In the genomic region with DNA sequence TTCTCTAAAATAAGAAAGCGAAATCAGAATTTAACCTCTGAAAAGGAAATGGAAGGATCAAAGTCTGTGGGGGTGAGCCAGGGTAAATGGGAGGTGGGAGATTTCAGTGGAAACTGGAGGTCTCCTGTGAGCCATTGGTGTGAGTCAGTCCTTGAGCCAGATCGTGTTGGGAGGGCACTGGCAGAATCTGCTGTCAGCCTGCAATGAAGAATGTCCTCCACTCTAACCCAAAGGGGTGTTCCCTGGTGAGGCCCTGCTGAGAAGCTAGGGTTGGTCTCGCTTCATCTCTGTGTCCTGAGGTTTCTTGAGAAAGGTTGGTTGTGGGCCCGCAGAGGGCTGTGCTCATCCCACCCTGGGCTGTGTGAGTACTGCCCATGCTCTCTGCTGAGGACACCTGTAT, we compare ENCODE assay signal across 10 cellular contexts. TPM values are rescaled to one million over a fixed set of nuclear protein-coding genes. Genes with fewer than 3 reads are reported as not detected.
DNase-seq lines count a peak whose midpoint lies in the region; ATAC-seq and TF ChIP-seq lines count a peak whose summit lies in the region.
"Had no signal": no experiment of that assay in that cellular context is flagged by ENCODE, and none has a peak within 500 bp of the region (broad histone marks: within the 10 kb centered on the region; RNA-seq: fewer than 3 reads in every experiment).

No MANE protein-coding gene starts in this region.

- H3K36me3 ChIP-seq in hepatocyte (replicated peaks; ENCODE audit: insufficient read depth, low read depth) (no peaks in the 10 kb centered on the region), stomach smooth muscle (ENCODE audit: control insufficient read depth in 2 of 2, insufficient read depth in 2 of 2, low read length in 2 of 2) (no peaks in the 10 kb centered on the region)
- H3K36me3 ChIP-seq: ovary had no signal

- H2AFZ ChIP-seq in hepatocyte = no peak overlapping the region

- H4K20me1 ChIP-seq in hepatocyte (ENCODE audit: insufficient read depth, poor library complexity, severe bottlenecking) = peaks cover 6% of the 10 kb centered on the region

- H3K9me2 ChIP-seq in hepatocyte (replicated peaks; ENCODE audit: insufficient read depth) = no peaks in the 10 kb centered on the region

- DNase-seq in activated CD8-positive, alpha-beta memory T cell treated with anti-CD3 and anti-CD28 coated beads for 24 hours = peak; percentile 49
- no peak for DNase-seq in activated CD8-positive, alpha-beta memory T cell treated with anti-CD3 and anti-CD28 coated beads, Interleukin-2, amount 50 U/mL, for 48 hours
- DNase-seq in activated naive CD8-positive, alpha-beta T cell treated with anti-CD3 and anti-CD28 coated beads for 36 hours = no peak
- peak; percentile 33 for DNase-seq in hepatocyte (ENCODE audit: low spot score)
- no peak for DNase-seq in activated effector memory CD4-positive, alpha-beta T cell treated with Interleukin-2 at 50 U/mL for 16 hours
- DNase-seq: activated gamma-delta T cell treated with Interleukin-2 at 50 U/mL for 16 hours, ovary had no signal

- H3K27me3 Mint-ChIP-seq in activated naive CD8-positive, alpha-beta T cell treated with anti-CD3 and anti-CD28 coated beads for 36 hours = no peaks in the 10 kb centered on the region

- peak overlapping the region; percentile 90 for H3K4me2 ChIP-seq in hepatocyte

- peak overlapping the region; percentile 71 for H3K27ac ChIP-seq in hepatocyte
- H3K27ac ChIP-seq in stomach smooth muscle (ENCODE audit: low read length) = no peak overlapping the region
- H3K27ac ChIP-seq: ovary had no signal

- peaks cover 57% of the 10 kb centered on the region for H3K79me2 ChIP-seq in hepatocyte

- peaks cover 33% of the 10 kb centered on the region for H3K4me1 Mint-ChIP-seq in activated naive CD8-positive, alpha-beta T cell treated with anti-CD3 and anti-CD28 coated beads for 36 hours

- ATAC-seq in HG03520 (IDR thresholded peaks at IDR 0.05; ENCODE audit: unreplicated experiment) (no peak), GM18870 (IDR thresholded peaks at IDR 0.05; ENCODE audit: unreplicated experiment) (no peak)

- H3K9me3 ChIP-seq in hepatocyte (ENCODE audit: low read depth) (no peaks in the 10 kb centered on the region), stomach smooth muscle (ENCODE audit: control insufficient read depth in 2 of 2, low read length in 2 of 2) (no peaks in the 10 kb centered on the region)
- H3K9me3 ChIP-seq: ovary had no signal

- no peaks in the 10 kb centered on the region for H3K36me3 Mint-ChIP-seq in activated naive CD8-positive, alpha-beta T cell treated with anti-CD3 and anti-CD28 coated beads for 36 hours

- H3K27ac Mint-ChIP-seq in activated naive CD8-positive, alpha-beta T cell treated with anti-CD3 and anti-CD28 coated beads for 36 hours = no peak overlapping the region

- 61% methylated on average over 4 of the region's 4 CpGs for WGBS in hepatocyte (ENCODE audit: low lambda C conversion rate, missing lambda C conversion rate)

- no peak overlapping the region for H3K9ac ChIP-seq in stomach smooth muscle (ENCODE audit: low read length in 2 of 2)

- peak overlapping the region; percentile 16 for H3K4me3 Mint-ChIP-seq in activated naive CD8-positive, alpha-beta T cell treated with anti-CD3 and anti-CD28 coated beads for 36 hours

- no peaks in the 10 kb centered on the region for H3K9me3 Mint-ChIP-seq in activated naive CD8-positive, alpha-beta T cell treated with anti-CD3 and anti-CD28 coated beads for 36 hours

- H3K4me1 ChIP-seq in hepatocyte (ENCODE audit: insufficient read depth) = peaks cover 41% of the 10 kb centered on the region
- H3K4me1 ChIP-seq in stomach smooth muscle (ENCODE audit: control insufficient read depth, insufficient read depth, low read length) = peaks cover 25% of the 10 kb centered on the region

- H3K4me3 ChIP-seq in hepatocyte = no peak overlapping the region
- peak overlapping the region; percentile 15 to 26 for H3K4me3 ChIP-seq in stomach smooth muscle (ENCODE audit: low read length in 2 of 2)
- H3K4me3 ChIP-seq: ovary had no signal

- H3K27me3 ChIP-seq in hepatocyte (no peaks in the 10 kb centered on the region), stomach smooth muscle (ENCODE audit: control insufficient read depth in 1 of 2, insufficient read depth in 2 of 2, low read length in 2 of 2) (no peaks in the 10 kb centered on the region)
- H3K27me3 ChIP-seq: ovary had no signal

- no peak for TF ChIP-seq CTCF in hepatocyte (IDR thresholded peaks at IDR 0.05; ENCODE audit: poor library complexity)

RNA-seq across cellular contexts. Expression of a gene that starts 2.4 kb away (rescaled TPM):
- 10 to 100 TPM; 35.1 to 36.5 TPM for total RNA-seq in activated naive CD8-positive, alpha-beta T cell treated with anti-CD3 and anti-CD28 coated beads for 36 hours
- 176 and 257 TPM in 2 replicates for total RNA-seq in hepatocyte
- polyA plus RNA-seq in hepatocyte = 225 and 263 TPM in 2 replicates

Comparison
In these comparisons a context has a peak if more than half of its experiments do, and no peak if none do; other contexts are left out.
1. DNase-seq: peak in activated CD8-positive, alpha-beta memory T cell treated with anti-CD3 and anti-CD28 coated beads for 24 hours (single experiment) and hepatocyte (single experiment); none in activated CD8-positive, alpha-beta memory T cell treated with anti-CD3 and anti-CD28 coated beads, Interleukin-2, amount 50 U/mL, for 48 hours (single experiment), activated naive CD8-positive, alpha-beta T cell treated with anti-CD3 and anti-CD28 coated beads for 36 hours (single experiment) and activated effector memory CD4-positive, alpha-beta T cell treated with Interleukin-2 at 50 U/mL for 16 hours (single experiment).